Comparison of ENCODE assay signal across 16 cellular contexts in the genomic region with DNA sequence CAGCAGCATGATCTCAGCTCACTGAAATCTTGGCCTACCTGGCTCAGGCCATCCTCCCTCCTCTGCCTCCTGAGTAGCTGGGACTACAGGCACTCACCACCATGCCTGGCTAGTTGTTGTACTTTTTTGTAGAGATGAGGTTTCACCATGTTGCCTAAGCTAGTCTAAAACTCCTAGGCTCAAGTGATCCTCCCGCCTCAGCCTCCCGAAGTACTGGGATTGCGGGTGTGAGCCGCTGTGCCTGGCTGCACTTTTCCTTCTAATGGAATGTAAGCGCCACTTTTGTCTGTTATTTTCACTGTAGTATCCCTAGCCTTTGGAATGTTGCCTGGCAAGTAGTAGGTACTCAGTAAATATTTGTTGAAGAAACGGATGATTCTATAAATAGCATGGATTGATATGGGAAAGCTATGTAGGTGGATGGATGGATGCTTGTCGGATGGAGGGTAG. TPM values are rescaled to one million over a fixed set of nuclear protein-coding genes. Genes with fewer than 3 reads are reported as not detected.
DNase-seq lines count a peak whose midpoint lies in the region; ATAC-seq and TF ChIP-seq lines count a peak whose summit lies in the region.
"Had no signal": no experiment of that assay in that cellular context is flagged by ENCODE, and none has a peak within 500 bp of the region (broad histone marks: within the 10 kb centered on the region; RNA-seq: fewer than 3 reads in every experiment).

No MANE protein-coding gene starts in this region.

- no peak for DNase-seq in activated CD8-positive, alpha-beta T cell treated with anti-CD3 and anti-CD28 coated beads, Interleukin-2, amount 10 ng/mL, durations not matched to agents 7 days and 5 days
- DNase-seq in activated CD8-positive, alpha-beta T cell treated with anti-CD3 and anti-CD28 coated beads for 36 hours = no peak
- no peak for DNase-seq in left lobe of liver (ENCODE audit: low spot score)
- peak in 1 of 2 donors; percentile 56 for DNase-seq in upper lobe of left lung
- no peak for DNase-seq in HuH-7.5 (ENCODE audit: low spot score)
- DNase-seq: activated gamma-delta T cell treated with Interleukin-2 at 50 U/mL for 16 hours; brain microvascular endothelial cell; mesendoderm; NCI-H2171; sigmoid colon; stimulated activated CD4-positive, alpha-beta T cell treated with anti-CD3 and anti-CD28 coated beads, Interleukin-2, amount 100 ng/mL, for 48 hours had no signal

- TF ChIP-seq EP300 in upper lobe of left lung (IDR thresholded peaks at IDR 0.05) = peak in 1 of 4 donors; percentile 74

- peaks cover 33 to 42% (median 38%) of the 10 kb centered on the region in 4 donors for H3K4me1 ChIP-seq in upper lobe of left lung
- H3K4me1 ChIP-seq: neural progenitor cell had no signal

- intact Hi-C loops in activated CD8-positive, alpha-beta T cell treated with anti-CD3 and anti-CD28 coated beads for 36 hours (cut with micrococcal nuclease) = no loop called here

- TF ChIP-seq CTCF in activated CD8-positive, alpha-beta T cell treated with anti-CD3 and anti-CD28 coated beads for 36 hours (IDR thresholded peaks at IDR 0.05) = no peak
- no peak for TF ChIP-seq CTCF in VCaP (conservative IDR thresholded peaks at IDR 0.05)
- no peak for TF ChIP-seq CTCF in upper lobe of left lung (IDR thresholded peaks at IDR 0.05)

- no peak for TF ChIP-seq POLR2A in upper lobe of left lung (IDR thresholded peaks at IDR 0.05)

- H3K27ac ChIP-seq in VCaP (peak overlapping the region; percentile 99), upper lobe of left lung (peak overlapping the region; percentile 60 to 91 (median 80))
- H3K27ac ChIP-seq: brain microvascular endothelial cell, neural progenitor cell, sigmoid colon had no signal

- H3K4me1 Mint-ChIP-seq in activated CD8-positive, alpha-beta T cell treated with anti-CD3 and anti-CD28 coated beads, Interleukin-2, amount 10 ng/mL, durations not matched to agents 7 days and 5 days (ENCODE audit: low read depth) = peaks cover 57% of the 10 kb centered on the region
- H3K4me1 Mint-ChIP-seq in activated CD8-positive, alpha-beta T cell treated with anti-CD3 and anti-CD28 coated beads for 36 hours (ENCODE audit: low read depth) = peaks cover 33% of the 10 kb centered on the region

- ATAC-seq in activated CD8-positive, alpha-beta T cell treated with anti-CD3 and anti-CD28 coated beads, Interleukin-2, amount 10 ng/mL, durations not matched to agents 7 days and 5 days = no peak
- no peak for ATAC-seq in activated CD8-positive, alpha-beta T cell treated with anti-CD3 and anti-CD28 coated beads for 36 hours
- ATAC-seq in left lobe of liver (peak; percentile 2), upper lobe of left lung (ENCODE audit: low FRiP score in 2 of 2) (no peak), GM18498 (IDR thresholded peaks at IDR 0.05; ENCODE audit: unreplicated experiment) (no peak), GM19023 (IDR thresholded peaks at IDR 0.05; ENCODE audit: unreplicated experiment) (no peak)

- no peak overlapping the region for H3K4me3 ChIP-seq in upper lobe of left lung
- H3K4me3 ChIP-seq: neural progenitor cell, sigmoid colon, thyroid gland had no signal

- no peaks in the 10 kb centered on the region for H3K36me3 Mint-ChIP-seq in activated CD8-positive, alpha-beta T cell treated with anti-CD3 and anti-CD28 coated beads, Interleukin-2, amount 10 ng/mL, durations not matched to agents 7 days and 5 days (ENCODE audit: low read depth)
- no peaks in the 10 kb centered on the region for H3K36me3 Mint-ChIP-seq in activated CD8-positive, alpha-beta T cell treated with anti-CD3 and anti-CD28 coated beads for 36 hours (ENCODE audit: low read depth)
- H3K36me3 Mint-ChIP-seq: neural progenitor cell had no signal

- H3K4me3 Mint-ChIP-seq in activated CD8-positive, alpha-beta T cell treated with anti-CD3 and anti-CD28 coated beads, Interleukin-2, amount 10 ng/mL, durations not matched to agents 7 days and 5 days = no peak overlapping the region
- H3K4me3 Mint-ChIP-seq in activated CD8-positive, alpha-beta T cell treated with anti-CD3 and anti-CD28 coated beads for 36 hours = no peak overlapping the region
- H3K4me3 Mint-ChIP-seq: neural progenitor cell had no signal

- no peaks in the 10 kb centered on the region for H3K27me3 ChIP-seq in upper lobe of left lung
- H3K27me3 ChIP-seq: brain microvascular endothelial cell, neural progenitor cell, sigmoid colon, thyroid gland had no signal

- POLR2A ChIA-PET in activated CD8-positive, alpha-beta T cell treated with anti-CD3 and anti-CD28 coated beads, Interleukin-2, amount 10 ng/mL, durations not matched to agents 7 days and 5 days (lab: Charles Lee) = interaction anchor here (1.3 kb wide), 1 partner anchor 37 kb away, joined by 7 read pairs; a partner anchor contains a TSS
- POLR2A ChIA-PET in activated CD8-positive, alpha-beta T cell treated with anti-CD3 and anti-CD28 coated beads for 36 hours (lab: Charles Lee) = interaction anchor here (0.9 to 1.2 kb wide), 2 partner anchors 11 to 16 kb away, joined by 3 to 5 read pairs; a partner anchor contains a TSS

- peak overlapping the region; percentile 46 for H3K27ac Mint-ChIP-seq in activated CD8-positive, alpha-beta T cell treated with anti-CD3 and anti-CD28 coated beads, Interleukin-2, amount 10 ng/mL, durations not matched to agents 7 days and 5 days
- H3K27ac Mint-ChIP-seq in activated CD8-positive, alpha-beta T cell treated with anti-CD3 and anti-CD28 coated beads for 36 hours = no peak overlapping the region
- H3K27ac Mint-ChIP-seq: neural progenitor cell had no signal

- CTCF ChIA-PET in activated CD8-positive, alpha-beta T cell treated with anti-CD3 and anti-CD28 coated beads, Interleukin-2, amount 10 ng/mL, durations not matched to agents 7 days and 5 days (lab: Charles Lee) = interaction anchor here (1.6 to 2.1 kb wide), 2 partner anchors 13 to 16 kb away, joined by 5 to 6 read pairs; no protein-coding TSS in a partner anchor
- CTCF ChIA-PET in activated CD8-positive, alpha-beta T cell treated with anti-CD3 and anti-CD28 coated beads for 36 hours (lab: Charles Lee) = interaction anchor here (0.6 to 1.7 kb wide), 2 partner anchors 10 to 16 kb away, joined by 3 to 9 read pairs; a partner anchor contains a TSS

- H3K36me3 ChIP-seq in upper lobe of left lung = no peaks in the 10 kb centered on the region
- H3K36me3 ChIP-seq: brain microvascular endothelial cell, neural progenitor cell, sigmoid colon, thyroid gland had no signal

- 59 to 63% methylated on average over 7 of the region's 7 CpGs for WGBS in upper lobe of left lung, 2 donors

- H3K9me3 ChIP-seq in upper lobe of left lung = no peaks in the 10 kb centered on the region
- H3K9me3 ChIP-seq: sigmoid colon, thyroid gland had no signal

- H3K27me3 Mint-ChIP-seq in activated CD8-positive, alpha-beta T cell treated with anti-CD3 and anti-CD28 coated beads, Interleukin-2, amount 10 ng/mL, durations not matched to agents 7 days and 5 days (ENCODE audit: low read depth) = no peaks in the 10 kb centered on the region
- H3K27me3 Mint-ChIP-seq in activated CD8-positive, alpha-beta T cell treated with anti-CD3 and anti-CD28 coated beads for 36 hours = peaks cover 1% of the 10 kb centered on the region

- H3K9me3 Mint-ChIP-seq in activated CD8-positive, alpha-beta T cell treated with anti-CD3 and anti-CD28 coated beads, Interleukin-2, amount 10 ng/mL, durations not matched to agents 7 days and 5 days (ENCODE audit: insufficient read depth) = no peaks in the 10 kb centered on the region
- no peaks in the 10 kb centered on the region for H3K9me3 Mint-ChIP-seq in activated CD8-positive, alpha-beta T cell treated with anti-CD3 and anti-CD28 coated beads for 36 hours

RNA-seq across cellular contexts. Expression of a gene that starts 10.4 kb away (rescaled TPM):
- total RNA-seq in activated CD8-positive, alpha-beta T cell treated with anti-CD3 and anti-CD28 coated beads, Interleukin-2, amount 10 ng/mL, durations not matched to agents 7 days and 5 days = 10 to 100 TPM; 32.6 to 32.8 TPM
- 10 to 100 TPM; 59.5 to 62.5 TPM for total RNA-seq in activated CD8-positive, alpha-beta T cell treated with anti-CD3 and anti-CD28 coated beads for 36 hours
- total RNA-seq in left lobe of liver = 18.3 TPM
- 10 to 100 TPM; 11.5 to 39.0 (median 24.7) TPM for total RNA-seq in upper lobe of left lung

RNA-seq across cellular contexts. Expression of a gene that starts 23.3 kb away (rescaled TPM):
- total RNA-seq in activated CD8-positive, alpha-beta T cell treated with anti-CD3 and anti-CD28 coated beads, Interleukin-2, amount 10 ng/mL, durations not matched to agents 7 days and 5 days = 1 to 10 TPM; 1.4 to 2.4 TPM
- 1 to 10 TPM; 8.0 to 8.7 TPM for total RNA-seq in activated CD8-positive, alpha-beta T cell treated with anti-CD3 and anti-CD28 coated beads for 36 hours
- total RNA-seq in left lobe of liver (3.1 TPM), upper lobe of left lung (10 to 100 TPM; 13.6 to 30.8 (median 25.6) TPM)

RNA-seq across cellular contexts. Expression of a gene that starts 37.9 kb away (rescaled TPM):
- total RNA-seq in activated CD8-positive, alpha-beta T cell treated with anti-CD3 and anti-CD28 coated beads, Interleukin-2, amount 10 ng/mL, durations not matched to agents 7 days and 5 days = 100 to 1,000 TPM; 135 to 149 TPM
- 100 to 1,000 TPM; 122 to 130 TPM for total RNA-seq in activated CD8-positive, alpha-beta T cell treated with anti-CD3 and anti-CD28 coated beads for 36 hours
- total RNA-seq in left lobe of liver = 73.9 TPM
- 100 to 1,000 TPM in 3 of 6 donors, 10 to 100 TPM in 3; 63.4 to 179 (median 109) TPM for total RNA-seq in upper lobe of left lung

RNA-seq across cellular contexts. Expression of a gene that starts 44.8 kb away (rescaled TPM):
- 1 to 10 TPM; 5.5 to 5.8 TPM for total RNA-seq in activated CD8-positive, alpha-beta T cell treated with anti-CD3 and anti-CD28 coated beads, Interleukin-2, amount 10 ng/mL, durations not matched to agents 7 days and 5 days
- total RNA-seq in activated CD8-positive, alpha-beta T cell treated with anti-CD3 and anti-CD28 coated beads for 36 hours = 10 to 100 TPM; 12.8 to 13.0 TPM
- 5.6 TPM for total RNA-seq in left lobe of liver
- total RNA-seq in upper lobe of left lung = 10 to 100 TPM in 2 of 6 donors, 1 to 10 TPM in 4; 3.8 to 13.5 (median 7.6) TPM
